9 cellular contexts compared by ENCODE assay signal in the genomic region with DNA sequence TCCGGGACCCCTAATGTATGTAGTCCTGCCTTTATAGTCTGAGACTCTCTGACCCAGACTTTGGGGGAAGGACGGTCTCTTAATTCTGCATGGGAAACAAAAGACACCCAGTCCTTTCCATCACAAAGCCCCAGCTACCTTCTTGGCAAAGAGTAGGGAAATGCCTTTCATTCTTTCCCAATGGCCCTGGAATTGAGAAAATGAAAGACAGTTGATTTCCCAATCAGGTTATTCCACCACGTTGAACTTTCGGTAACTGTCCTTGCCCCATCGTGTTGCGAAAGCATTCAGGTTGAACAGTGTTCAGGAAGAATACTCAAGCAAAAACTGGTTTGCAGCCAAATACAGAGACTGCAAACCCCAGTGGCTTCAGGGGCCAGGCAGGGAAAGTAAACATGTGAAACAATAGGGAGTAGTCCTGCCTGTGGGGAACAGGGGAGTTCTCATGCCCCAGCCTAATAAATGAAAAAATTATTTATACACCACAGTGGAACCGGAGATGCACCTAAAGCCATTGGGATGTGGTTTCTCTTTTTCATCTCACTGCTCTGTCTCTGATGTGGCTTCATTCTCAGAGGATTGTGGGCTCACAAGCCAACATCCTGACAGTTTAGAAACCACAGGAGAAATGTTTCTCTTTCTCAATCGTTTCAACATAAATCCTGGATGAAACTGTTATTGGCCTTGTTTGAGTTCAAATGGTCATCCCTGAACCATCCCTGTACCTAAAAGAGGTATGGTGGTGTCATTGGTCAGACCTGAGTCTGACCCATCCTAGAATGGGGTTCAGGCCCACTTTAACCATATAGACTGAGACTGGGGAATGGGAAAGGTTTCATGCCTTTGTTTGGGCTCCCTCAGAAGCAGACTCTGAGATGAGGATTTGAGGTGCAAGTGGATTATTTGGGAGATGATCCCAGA. TPM values are rescaled to one million over a fixed set of nuclear protein-coding genes. Genes with fewer than 3 reads are reported as not detected.
A peak's percentile ranks its signal among the peaks of the same experiment; 100 is the strongest.
DNase-seq lines count a peak whose midpoint lies in the region; TF ChIP-seq lines count a peak whose summit lies in the region.
"Had no signal": no experiment of that assay in that cellular context is flagged by ENCODE, and none has a peak within 500 bp of the region (broad histone marks: within the 10 kb centered on the region; RNA-seq: fewer than 3 reads in every experiment).

No MANE protein-coding gene starts in this region.

- no peaks in the 10 kb centered on the region for H3K27me3 ChIP-seq in smooth muscle cell (ENCODE audit: low read depth)
- H3K27me3 ChIP-seq: SJCRH30 had no signal

- H3K36me3 ChIP-seq in smooth muscle cell (ENCODE audit: low read depth), result no peaks in the 10 kb centered on the region
- H3K36me3 ChIP-seq: SJCRH30 had no signal

- H3F3A ChIP-seq in smooth muscle cell (ENCODE audit: low read depth), result no peaks in the 10 kb centered on the region

- DNase-seq in ELR (ENCODE audit: low read depth) (peak; percentile 53), NCI-H2107 (lab: John Stamatoyannopoulos, UW) (peak; percentile 28), iPS DF 4.7 (ENCODE audit: extremely low read depth, low spot score) (peak; percentile 88), smooth muscle cell (lab: John Stamatoyannopoulos, UW; ENCODE audit: unreplicated experiment) (no peak), putamen (ENCODE audit: low spot score) (no peak), NCI-H2227 (lab: John Stamatoyannopoulos, UW; ENCODE audit: unreplicated experiment) (no peak), GM19240 (ENCODE audit: insufficient read length, low spot score) (no peak)

- H4K20me1 ChIP-seq in smooth muscle cell (ENCODE audit: low read depth), result no peaks in the 10 kb centered on the region

- H3K4me3 ChIP-seq in smooth muscle cell, result no peak overlapping the region
- H3K4me3 ChIP-seq: SJCRH30 had no signal

- peak overlapping the region; percentile 73 for H3K27ac ChIP-seq in adipose tissue (ENCODE audit: low read depth, low read length)
- no peak overlapping the region for H3K27ac ChIP-seq in smooth muscle cell (ENCODE audit: low read depth)
- H3K27ac ChIP-seq: SJCRH30 had no signal

- no peak for TF ChIP-seq CTCF in smooth muscle cell (IDR thresholded peaks at IDR 0.05; ENCODE audit: borderline replicate concordance, insufficient read depth, poor library complexity, severe bottlenecking)

- H3K9me3 ChIP-seq in smooth muscle cell (replicated peaks; ENCODE audit: low read depth), result no peaks in the 10 kb centered on the region
- H3K9me3 ChIP-seq: SJCRH30 had no signal

- no peaks in the 10 kb centered on the region for H3K79me2 ChIP-seq in smooth muscle cell (ENCODE audit: low read depth)

- H3K4me2 ChIP-seq in smooth muscle cell, result peak overlapping the region; percentile 73

- 12 to 30% (median 14%) methylated on average over 8 of the region's 8 CpGs for WGBS in adipose tissue, 3 donors
- 28% methylated on average over 8 of the region's 8 CpGs for WGBS in smooth muscle cell (ENCODE audit: low lambda C conversion rate)

- peaks cover 23% of the 10 kb centered on the region for H3K4me1 ChIP-seq in smooth muscle cell (ENCODE audit: low read depth)

- no peak overlapping the region for H2AFZ ChIP-seq in smooth muscle cell (ENCODE audit: low read depth)

- H3K9ac ChIP-seq in smooth muscle cell (ENCODE audit: low read depth), result no peak overlapping the region

RNA-seq across cellular contexts. Expression of a gene that starts 44.2 kb away (rescaled TPM):
- polyA plus RNA-seq in adipose tissue (1 to 10 TPM; 5.1 to 8.6 (median 7.0) TPM), smooth muscle cell (1.4 and 2.2 TPM in 2 replicates)
- total RNA-seq in smooth muscle cell, result 3.9 and 4.5 TPM in 2 replicates

RNA-seq across cellular contexts. Expression of a gene that starts 54.8 kb away (rescaled TPM):
- polyA plus RNA-seq in adipose tissue (10 to 100 TPM in 2 of 3 donors, 1 to 10 TPM in 1; 8.7 to 48.2 (median 22.7) TPM), smooth muscle cell (8.2 and 12.0 TPM in 2 replicates)
- 25.6 and 26.0 TPM in 2 replicates for total RNA-seq in smooth muscle cell

Comparison
In these comparisons a context has a peak if more than half of its experiments do, and no peak if none do; other contexts are left out.
1. DNase-seq: peak in ELR (single experiment), NCI-H2107 (single experiment) and iPS DF 4.7 (single experiment); none in smooth muscle cell (single experiment), putamen (single experiment), NCI-H2227 (single experiment) and GM19240 (single experiment).